In the genomic region with DNA sequence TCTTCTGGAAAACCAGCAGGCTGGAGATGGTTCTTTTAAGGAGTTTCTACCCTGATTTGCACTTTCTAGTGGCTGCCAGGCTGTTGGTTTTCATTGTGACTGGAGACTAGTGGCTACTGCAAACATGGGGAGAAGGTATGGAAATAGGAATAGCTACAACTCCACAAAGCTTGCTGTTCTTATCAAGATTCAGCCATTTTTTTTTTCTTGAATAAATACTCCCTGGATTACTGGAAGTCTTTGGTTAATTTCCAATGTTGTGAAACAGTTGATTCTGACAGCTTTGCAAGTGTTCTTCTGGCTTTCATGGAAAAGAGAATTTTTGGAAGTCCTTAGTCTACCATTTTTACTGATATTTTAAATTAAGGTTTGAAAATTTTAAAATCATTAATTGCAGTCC, we compare ENCODE assay signal across 23 cellular contexts.
"Had no signal": no experiment of that assay in that cellular context is flagged by ENCODE, and none has a peak within 500 bp of the region (broad histone marks: within the 10 kb centered on the region; RNA-seq: fewer than 3 reads in every experiment).

No MANE protein-coding gene starts in this region.

- DNase-seq: activated CD4-positive, alpha-beta T cell treated with anti-CD3 and anti-CD28 coated beads for 36 hours; activated CD4-positive, alpha-beta T cell treated with anti-CD3 and anti-CD28 coated beads, Interleukin-2, amount 50 U/mL, for 4 hours; activated CD8-positive, alpha-beta memory T cell treated with anti-CD3 and anti-CD28 coated beads for 24 hours; activated CD8-positive, alpha-beta memory T cell treated with anti-CD3 and anti-CD28 coated beads, Interleukin-2, amount 50 U/mL, for 4 hours; activated T-cell treated with anti-CD3 and anti-CD28 coated beads, Interleukin-2, amount 50 U/mL, for 24 hours; amniotic stem cell; effector CD4-positive, alpha-beta T cell; heart left ventricle; naive thymus-derived CD4-positive, alpha-beta T cell; spleen; stimulated activated CD4-positive, alpha-beta T cell treated with anti-CD3 and anti-CD28 coated beads, Interleukin-4, amount 100 ng/mL, for 1 hour; stimulated activated naive CD4-positive, alpha-beta T cell; testis; trophoblast cell; uterus had no signal

- H3K27ac ChIP-seq: cardiac muscle cell, heart left ventricle, neural progenitor cell, prostate gland, testis, uterus had no signal

- H3K4me3 ChIP-seq: cardiac muscle cell, heart left ventricle, lung, neural progenitor cell, prostate gland, spleen, testis, uterus had no signal

- H3K4me1 Mint-ChIP-seq: activated CD4-positive, alpha-beta T cell treated with anti-CD3 and anti-CD28 coated beads for 36 hours; activated T-helper 17 cell treated with anti-CD3 and anti-CD28 coated beads, Interleukin-2, amount 50 U/mL, for 72 hours; naive thymus-derived CD4-positive, alpha-beta T cell; neural progenitor cell had no signal

- ATAC-seq: activated CD4-positive, alpha-beta T cell treated with anti-CD3 and anti-CD28 coated beads for 36 hours; activated T-helper 17 cell treated with anti-CD3 and anti-CD28 coated beads, Interleukin-2, amount 50 U/mL, for 72 hours; heart left ventricle; naive thymus-derived CD4-positive, alpha-beta T cell had no signal

- H3K27ac Mint-ChIP-seq: activated CD4-positive, alpha-beta T cell treated with anti-CD3 and anti-CD28 coated beads for 36 hours; activated naive CD8-positive, alpha-beta T cell; activated T-cell treated with anti-CD3 and anti-CD28 coated beads, Interleukin-2, amount 50 U/mL, for 24 hours; activated T-helper 17 cell treated with anti-CD3 and anti-CD28 coated beads, Interleukin-2, amount 50 U/mL, for 72 hours; dendritic cell treated with granulocyte-macrophage colony-stimulating factor and Interleukin-4, amounts not matched to agents 40 ng/mL and 50 ng/mL, for 4 days; naive thymus-derived CD4-positive, alpha-beta T cell; neural progenitor cell; T-helper 2 cell treated with Interferon-gamma antibody and Interleukin-4, amounts not matched to agents 5 μg/mL and 100 μg/mL, for 36 hours had no signal

- H3K4me3 Mint-ChIP-seq: activated CD4-positive, alpha-beta T cell treated with anti-CD3 and anti-CD28 coated beads for 36 hours; activated naive CD8-positive, alpha-beta T cell; activated T-cell treated with anti-CD3 and anti-CD28 coated beads, Interleukin-2, amount 50 U/mL, for 24 hours; activated T-helper 17 cell treated with anti-CD3 and anti-CD28 coated beads, Interleukin-2, amount 50 U/mL, for 72 hours; dendritic cell treated with granulocyte-macrophage colony-stimulating factor and Interleukin-4, amounts not matched to agents 40 ng/mL and 50 ng/mL, for 4 days; naive thymus-derived CD4-positive, alpha-beta T cell; neural progenitor cell; T-helper 2 cell treated with Interferon-gamma antibody and Interleukin-4, amounts not matched to agents 5 μg/mL and 100 μg/mL, for 36 hours had no signal

- H3K9ac ChIP-seq: neural progenitor cell had no signal

- H3K4me1 ChIP-seq: neural progenitor cell, prostate gland, testis, uterus had no signal

- H3K27me3 Mint-ChIP-seq: dendritic cell treated with granulocyte-macrophage colony-stimulating factor and Interleukin-4, amounts not matched to agents 40 ng/mL and 50 ng/mL, for 4 days had no signal

- H3K9me3 ChIP-seq: heart left ventricle, prostate gland, spleen, testis, uterus had no signal

- H2AFZ ChIP-seq: neural progenitor cell had no signal

- H3K36me3 ChIP-seq: cardiac muscle cell, heart left ventricle, neural progenitor cell, prostate gland, spleen, uterus had no signal

- H3K27me3 ChIP-seq: cardiac muscle cell, heart left ventricle, neural progenitor cell, spleen, testis, uterus had no signal

- H3K9me3 Mint-ChIP-seq: activated T-cell treated with anti-CD3 and anti-CD28 coated beads, Interleukin-2, amount 50 U/mL, for 24 hours; activated T-helper 17 cell treated with anti-CD3 and anti-CD28 coated beads, Interleukin-2, amount 50 U/mL, for 72 hours; dendritic cell treated with granulocyte-macrophage colony-stimulating factor and Interleukin-4, amounts not matched to agents 40 ng/mL and 50 ng/mL, for 4 days; T-helper 2 cell treated with Interferon-gamma antibody and Interleukin-4, amounts not matched to agents 5 μg/mL and 100 μg/mL, for 36 hours had no signal

- H3K4me2 ChIP-seq: neural progenitor cell had no signal

- H3K36me3 Mint-ChIP-seq: activated naive CD8-positive, alpha-beta T cell; naive thymus-derived CD4-positive, alpha-beta T cell; neural progenitor cell had no signal
